In genomic region chr2:109448946-109449788, GRCh38 we compare ENCODE assay signal across 10 cellular contexts.
DNase-seq lines count a peak whose midpoint lies in the region; ATAC-seq and TF ChIP-seq lines count a peak whose summit lies in the region.
"Had no signal": no experiment of that assay in that cellular context is flagged by ENCODE, and none has a peak within 500 bp of the region (broad histone marks: within the 10 kb centered on the region; RNA-seq: fewer than 3 reads in every experiment).

No MANE protein-coding gene starts in this region.

- TF ChIP-seq CTCF in epithelial cell of proximal tubule (conservative IDR thresholded peaks at IDR 0.05; ENCODE audit: low read depth, low read length) (peak; percentile 22), prostate gland (IDR thresholded peaks at IDR 0.05) (peak in 2 of 4 experiments; percentile 20 to 55)

- H3K4me3 ChIP-seq in epithelial cell of proximal tubule (ENCODE audit: low read depth, low read length) = no peak overlapping the region
- no peak overlapping the region for H3K4me3 ChIP-seq in prostate gland
- H3K4me3 ChIP-seq: GM23338, K562 had no signal

- TF ChIP-seq POLR2A in prostate gland (IDR thresholded peaks at IDR 0.05) = no peak

- no peak overlapping the region for H3K27ac ChIP-seq in prostate gland

- no peak for ATAC-seq in GM21360 (IDR thresholded peaks at IDR 0.05; ENCODE audit: unreplicated experiment)
- ATAC-seq: GM23338, K562 had no signal

- no peaks in the 10 kb centered on the region for H3K27me3 ChIP-seq in prostate gland (replicated peaks; ENCODE audit: insufficient read depth)

- no peaks in the 10 kb centered on the region for H3K4me1 ChIP-seq in prostate gland (replicated peaks)

- H3K36me3 ChIP-seq in prostate gland = no peaks in the 10 kb centered on the region

- intact Hi-C loops in prostate gland (cut with DNase I) = no loop called here

- DNase-seq in GM03348 (ENCODE audit: low spot score) (peak; percentile 29), NCI-H2196 (lab: John Stamatoyannopoulos, UW; ENCODE audit: unreplicated experiment) (peak; percentile 72), epithelial cell of proximal tubule (ENCODE audit: low read depth) (no peak), prostate gland (ENCODE audit: low spot score) (peak; percentile 76), DMS114 treated with DMSO at 0.1 percent for 48 hours (lab: John Stamatoyannopoulos, UW; ENCODE audit: unreplicated experiment) (no peak), T1000 (lab: John Stamatoyannopoulos, UW) (no peak)
- DNase-seq in activated CD4-positive, alpha-beta T cell treated with anti-CD3 and anti-CD28 coated beads, Interleukin-2, amount 50 U/mL, for 4 hours = no peak

- 55% methylated on average over 15 of the region's 20 CpGs for WGBS in prostate gland

- H3K9me3 ChIP-seq in prostate gland = no peaks in the 10 kb centered on the region

Comparison
In these comparisons a context has a peak if more than half of its experiments do, and no peak if none do; other contexts are left out.
1. DNase-seq: peak in GM03348 (single experiment), NCI-H2196 (single experiment) and prostate gland (single experiment); none in epithelial cell of proximal tubule (single experiment), activated CD4-positive, alpha-beta T cell treated with anti-CD3 and anti-CD28 coated beads, Interleukin-2, amount 50 U/mL, for 4 hours (0 of 2), DMS114 treated with DMSO at 0.1 percent for 48 hours (single experiment) and T1000 (single experiment).